ENCODE assay signal across 15 cellular contexts in the genomic region with DNA sequence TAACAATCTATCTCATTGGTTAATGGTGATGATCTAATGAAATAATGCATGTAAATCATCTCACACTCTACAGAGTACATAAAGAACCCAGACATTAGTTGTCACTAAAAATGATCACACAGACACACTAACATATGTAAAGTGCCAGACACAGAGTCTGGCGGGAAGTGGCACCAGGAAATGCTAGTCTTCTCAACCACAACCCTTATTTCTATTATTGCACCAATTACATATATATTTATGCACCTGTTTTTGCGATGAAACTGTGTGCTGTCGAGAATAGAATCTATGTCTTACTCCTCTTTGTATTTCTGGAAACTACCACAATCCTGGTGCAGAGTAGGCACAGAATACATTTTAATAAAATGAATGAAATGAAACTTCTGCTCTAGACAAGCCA. TPM values are rescaled to one million over a fixed set of nuclear protein-coding genes. Genes with fewer than 3 reads are reported as not detected.
DNase-seq lines count a peak whose midpoint lies in the region; ATAC-seq and TF ChIP-seq lines count a peak whose summit lies in the region.
"Had no signal": no experiment of that assay in that cellular context is flagged by ENCODE, and none has a peak within 500 bp of the region (broad histone marks: within the 10 kb centered on the region; RNA-seq: fewer than 3 reads in every experiment).

No MANE protein-coding gene starts in this region.

- peak overlapping the region; percentile 67; the same call in 1 of the 2 replicates for H2AFZ ChIP-seq in OCI-LY7 (ENCODE audit: low read length)

- CTCF ChIA-PET in OCI-LY7 (lab: Charles Lee; ENCODE audit: unreplicated experiment) = interaction anchor here (0.6 to 1.3 kb wide), 3 partner anchors 96 to 156 kb away, joined by 3 read pairs; no protein-coding TSS in a partner anchor

- H3K79me2 ChIP-seq in DOHH2 (ENCODE audit: control insufficient read depth, low read length) (no peaks in the 10 kb centered on the region), OCI-LY7 (ENCODE audit: insufficient read depth, low read depth, low read length) (no peaks in the 10 kb centered on the region)

- H3K36me3 ChIP-seq in DOHH2 (ENCODE audit: control insufficient read depth, low read length) (no peaks in the 10 kb centered on the region), OCI-LY7 (ENCODE audit: insufficient read depth, low read length) (no peaks in the 10 kb centered on the region)

- H4K20me1 ChIP-seq in DOHH2 (ENCODE audit: control insufficient read depth, insufficient read depth, low read depth, low read length) (no peaks in the 10 kb centered on the region), OCI-LY7 (ENCODE audit: insufficient read depth, low read length) (no peaks in the 10 kb centered on the region)

- TF ChIP-seq CTCF in DOHH2 (IDR thresholded peaks at IDR 0.05; ENCODE audit: low read depth, low read length, poor library complexity, severe bottlenecking) = no peak
- no peak for TF ChIP-seq CTCF in OCI-LY7 (conservative IDR thresholded peaks at IDR 0.05; ENCODE audit: low read length)

- ATAC-seq in GM18867 (IDR thresholded peaks at IDR 0.05; ENCODE audit: unreplicated experiment) = no peak
- ATAC-seq: CD8-positive, alpha-beta T cell had no signal

- DNase-seq in NCI-H1048 (lab: John Stamatoyannopoulos, UW) (peak; percentile 17), OCI-LY7 (ENCODE audit: low spot score) (peak; percentile 71), islet precursor cell (no peak), DMS 273 (lab: John Stamatoyannopoulos, UW; ENCODE audit: unreplicated experiment) (no peak), NCI-H748 (lab: John Stamatoyannopoulos, UW; ENCODE audit: unreplicated experiment) (no peak)
- DNase-seq: CD8-positive, alpha-beta T cell; COR-L47; HCEC 1CT; HFFc6 had no signal

- intact Hi-C loops in OCI-LY7 (cut with micrococcal nuclease; ENCODE audit: unreplicated experiment) = loop anchor here (2.0 kb wide), 1 partner anchor 96 kb away; no protein-coding TSS in a partner anchor

- H3K9me2 ChIP-seq in DOHH2 (replicated peaks; ENCODE audit: control insufficient read depth, low read length) (no peaks in the 10 kb centered on the region), OCI-LY7 (ENCODE audit: insufficient read depth, low read length) (no peaks in the 10 kb centered on the region)

- H3K4me1 ChIP-seq in DOHH2 (ENCODE audit: control insufficient read depth, low read length) = peaks cover 64% of the 10 kb centered on the region
- peaks cover 66% of the 10 kb centered on the region for H3K4me1 ChIP-seq in OCI-LY7 (ENCODE audit: insufficient read depth, low read length, poor library complexity, severe bottlenecking)

- H3K4me2 ChIP-seq in DOHH2 (ENCODE audit: low read length) (peak overlapping the region; percentile 65), OCI-LY7 (ENCODE audit: low read length) (peak overlapping the region; percentile 68)

- no peaks in the 10 kb centered on the region for H3K27me3 ChIP-seq in DOHH2 (ENCODE audit: control insufficient read depth, low read length)

- H3K9me3 ChIP-seq in DOHH2 (ENCODE audit: control insufficient read depth, insufficient read depth, low read length) (no peaks in the 10 kb centered on the region), OCI-LY7 (ENCODE audit: low read length) (no peaks in the 10 kb centered on the region)

- POLR2A ChIA-PET in OCI-LY7 (lab: Charles Lee) = interaction anchor here (0.6 to 2.3 kb wide), 6 partner anchors 10 to 495 kb away, joined by 3 to 11 read pairs (median 4); no protein-coding TSS in a partner anchor

- H3F3A ChIP-seq in DOHH2 (ENCODE audit: control insufficient read depth, insufficient read depth) = peaks cover 30% of the 10 kb centered on the region

- H3K4me3 ChIP-seq in DOHH2 (ENCODE audit: low read length) = peak overlapping the region; percentile 44
- H3K4me3 ChIP-seq in OCI-LY7 (ENCODE audit: low read depth, low read length, poor library complexity, severe bottlenecking) = peak overlapping the region; percentile 41

- no TSS peak for BruUV-seq in OCI-LY7 (replicated peaks; lab: Mats Ljungman, UMichigan)

- H3K27ac ChIP-seq in DOHH2 (ENCODE audit: low read depth, low read length) (peak overlapping the region; percentile 79), OCI-LY7 (ENCODE audit: low read depth, low read length, poor library complexity, severe bottlenecking) (peak overlapping the region; percentile 90)
- H3K27ac ChIP-seq: HL-60 had no signal

RNA-seq across cellular contexts. Expression of gene POU2AF3, which starts 25.9 kb away (rescaled TPM):
- total RNA-seq in OCI-LY7 (2014; rRNA removed; shearing (Covaris generic)) = not detected in 2 replicates
- not detected in 2 replicates for total RNA-seq in OCI-LY7 (2022)
- total RNA-seq: CD8-positive, alpha-beta T cell; Daoy; H4; HFFc6 had no signal

RNA-seq across cellular contexts. Expression of gene POU2AF2, which starts 26.9 kb away (rescaled TPM):
- not detected in 2 replicates for total RNA-seq in OCI-LY7 (2014; rRNA removed; shearing (Covaris generic))
- not detected in 2 replicates for total RNA-seq in OCI-LY7 (2022)
- total RNA-seq: B cell; CD8-positive, alpha-beta T cell; Daoy; H4; HFFc6 had no signal

Comparison
In these comparisons a context has a peak if more than half of its experiments do, and no peak if none do; other contexts are left out.
1. DNase-seq: peak in NCI-H1048 (single experiment) and OCI-LY7 (single experiment); none in islet precursor cell (single experiment), DMS 273 (single experiment) and NCI-H748 (single experiment).